Comparison of ENCODE assay signal across 8 cellular contexts in genomic region chr10:30435068-30435422, GRCh38. TPM values are rescaled to one million over a fixed set of nuclear protein-coding genes. Genes with fewer than 3 reads are reported as not detected.
A peak's percentile ranks its signal among the peaks of the same experiment; 100 is the strongest.
DNase-seq lines count a peak whose midpoint lies in the region; ATAC-seq, FAIRE-seq and TF ChIP-seq lines count a peak whose summit lies in the region.

No MANE protein-coding gene starts in this region.

- intact Hi-C loops in esophagus muscularis mucosa (cut with DNase I) = no loop called here

- peak overlapping the region; percentile 97 to 100 (median 99) for H3K27ac ChIP-seq in esophagus muscularis mucosa (replicated peaks in 1 of 4)

- no peak for TF ChIP-seq CTCF in esophagus muscularis mucosa (IDR thresholded peaks at IDR 0.05)
- TF ChIP-seq CTCF in nephron progenitor cell (IDR thresholded peaks at IDR 0.05) = no peak

- H3K27me3 ChIP-seq in esophagus muscularis mucosa = no peaks in the 10 kb centered on the region

- TF ChIP-seq POLR2A in GM12892 (IDR thresholded peaks at IDR 0.05; ENCODE audit: low read depth, low read length) = no peak
- no peak for TF ChIP-seq POLR2A in esophagus muscularis mucosa (IDR thresholded peaks at IDR 0.05; ENCODE audit: low read depth)

- H3K4me3 Mint-ChIP-seq in T-helper 1 cell treated with Interleukin-12 subunit alpha and Interleukin-12 subunit beta and Interleukin-4 antibody, amounts not matched to agents 30 μg/mL and 1 μg/mL, for 36 hours = peak overlapping the region; percentile 88
- peak overlapping the region; percentile 92 for H3K4me3 Mint-ChIP-seq in nephron progenitor cell

- H3K27ac Mint-ChIP-seq in T-helper 1 cell treated with Interleukin-12 subunit alpha and Interleukin-12 subunit beta and Interleukin-4 antibody, amounts not matched to agents 30 μg/mL and 1 μg/mL, for 36 hours = peak overlapping the region; percentile 86
- peak overlapping the region; percentile 87 for H3K27ac Mint-ChIP-seq in nephron progenitor cell

- ATAC-seq in GM21367 (IDR thresholded peaks at IDR 0.05; ENCODE audit: unreplicated experiment) (no peak), GM19467 (IDR thresholded peaks at IDR 0.05; ENCODE audit: unreplicated experiment) (no peak)

- peaks cover 5 to 33% (median 8%) of the 10 kb centered on the region in 4 donors for H3K36me3 ChIP-seq in esophagus muscularis mucosa

- H3K4me1 ChIP-seq in esophagus muscularis mucosa = peaks cover 60 to 74% (median 70%) of the 10 kb centered on the region in 4 donors

- FAIRE-seq in GM12892 (lab: Jason Lieb, UNC) = peak; percentile 46

- no peaks in the 10 kb centered on the region for H3K9me3 ChIP-seq in esophagus muscularis mucosa

- H3K4me3 ChIP-seq in esophagus muscularis mucosa = peak overlapping the region; percentile 82 to 94 (median 86)

- no peak for TF ChIP-seq EP300 in esophagus muscularis mucosa (IDR thresholded peaks at IDR 0.05)

- no peaks in the 10 kb centered on the region for H3K27me3 Mint-ChIP-seq in T-helper 1 cell treated with Interleukin-12 subunit alpha and Interleukin-12 subunit beta and Interleukin-4 antibody, amounts not matched to agents 30 μg/mL and 1 μg/mL, for 36 hours (ENCODE audit: low read depth)
- H3K27me3 Mint-ChIP-seq in nephron progenitor cell (ENCODE audit: low read depth, poor library complexity) = peaks cover 3% of the 10 kb centered on the region

- peaks cover 45% of the 10 kb centered on the region for H3K36me3 Mint-ChIP-seq in T-helper 1 cell treated with Interleukin-12 subunit alpha and Interleukin-12 subunit beta and Interleukin-4 antibody, amounts not matched to agents 30 μg/mL and 1 μg/mL, for 36 hours (ENCODE audit: low read depth)
- peaks cover 13% of the 10 kb centered on the region for H3K36me3 Mint-ChIP-seq in nephron progenitor cell (ENCODE audit: low read depth)

- H3K4me1 Mint-ChIP-seq in T-helper 1 cell treated with Interleukin-12 subunit alpha and Interleukin-12 subunit beta and Interleukin-4 antibody, amounts not matched to agents 30 μg/mL and 1 μg/mL, for 36 hours (ENCODE audit: low read depth) = peaks cover 58% of the 10 kb centered on the region
- peaks cover 69% of the 10 kb centered on the region for H3K4me1 Mint-ChIP-seq in nephron progenitor cell

- DNase-seq in GM12892 (ENCODE audit: insufficient read length) (no peak), esophagus muscularis mucosa (ENCODE audit: extremely low spot score) (no peak), nephron progenitor cell (no peak), DMS153 (lab: John Stamatoyannopoulos, UW) (no peak), germinal center (ENCODE audit: low spot score) (no peak)

- 3% methylated on average over 13 of the region's 13 CpGs for WGBS in esophagus muscularis mucosa

- H3K9me3 Mint-ChIP-seq in T-helper 1 cell treated with Interleukin-12 subunit alpha and Interleukin-12 subunit beta and Interleukin-4 antibody, amounts not matched to agents 30 μg/mL and 1 μg/mL, for 36 hours = no peaks in the 10 kb centered on the region
- no peaks in the 10 kb centered on the region for H3K9me3 Mint-ChIP-seq in nephron progenitor cell

RNA-seq across cellular contexts. Expression of gene MAP3K8, which starts 1.1 kb away (rescaled TPM):
- polyA plus RNA-seq in GM12892 (2012; ENCODE audit: missing spikeins) = 62.9 TPM
- 10 to 100 TPM; 18.7 to 74.2 (median 24.1) TPM for total RNA-seq in esophagus muscularis mucosa
